ENCODE assay signal across 15 cellular contexts in the genomic region with DNA sequence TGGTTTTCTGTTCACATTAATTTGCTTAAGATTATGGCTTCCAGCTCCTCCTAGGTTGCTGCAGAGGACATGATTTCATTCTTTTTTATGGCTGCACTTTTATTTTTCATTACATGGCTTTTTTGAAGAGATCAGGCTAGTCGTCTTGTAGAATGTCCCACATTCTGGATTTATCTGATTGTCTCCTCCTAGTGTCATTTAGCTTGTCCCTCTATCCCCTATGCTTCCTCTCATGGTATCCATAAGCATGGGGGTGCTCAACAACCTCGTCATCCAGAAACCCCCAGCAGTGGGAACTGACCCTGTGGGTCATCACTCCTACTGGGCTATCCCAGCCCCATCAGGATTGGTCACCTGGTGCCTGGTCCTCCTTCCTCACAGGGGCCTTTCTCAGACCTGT. TPM values are rescaled to one million over a fixed set of nuclear protein-coding genes. Genes with fewer than 3 reads are reported as not detected.
DNase-seq lines count a peak whose midpoint lies in the region; ATAC-seq, FAIRE-seq and TF ChIP-seq lines count a peak whose summit lies in the region.
"Had no signal": no experiment of that assay in that cellular context is flagged by ENCODE, and none has a peak within 500 bp of the region (broad histone marks: within the 10 kb centered on the region; RNA-seq: fewer than 3 reads in every experiment).

No MANE protein-coding gene starts in this region.

- peaks cover 5% of the 10 kb centered on the region for H3F3A ChIP-seq in smooth muscle cell (ENCODE audit: low read depth)

- H3K9ac ChIP-seq in HepG2 (ENCODE audit: insufficient read depth, low read depth, low read length) (no peak overlapping the region), smooth muscle cell (ENCODE audit: low read depth) (no peak overlapping the region)

- intact Hi-C loops in HepG2 (cut with micrococcal nuclease; ENCODE audit: unreplicated experiment) (no loop called here), right lobe of liver (cut with DNase I) (no loop called here)

- 13% methylated on average over 2 of the region's 2 CpGs for WGBS in HepG2 (ENCODE audit: low lambda C conversion rate)
- WGBS in right lobe of liver (ENCODE audit: insufficient coverage, low coverage, low lambda C conversion rate, missing lambda C conversion rate) = 85% methylated on average over 2 of the region's 2 CpGs
- WGBS in smooth muscle cell (ENCODE audit: low lambda C conversion rate) = 88% methylated on average over 2 of the region's 2 CpGs

- no TSS peak for BruUV-seq in HepG2 (replicated peaks; lab: Mats Ljungman, UMichigan)

- H3K4me1 Mint-ChIP-seq in mesothelial cell of epicardium = peaks cover 70% of the 10 kb centered on the region

- H4K20me1 ChIP-seq in HepG2 (ENCODE audit: insufficient read depth, low read length) (no peaks in the 10 kb centered on the region), smooth muscle cell (ENCODE audit: low read depth) (no peaks in the 10 kb centered on the region)

- H3K36me3 ChIP-seq in HepG2 (replicated peaks in 1 of 2; ENCODE audit: control insufficient read depth in 1 of 2, insufficient read depth in 2 of 2, low read length in 2 of 2) (no peaks in the 10 kb centered on the region), right lobe of liver (no peaks in the 10 kb centered on the region), smooth muscle cell (ENCODE audit: low read depth) (no peaks in the 10 kb centered on the region)
- H3K36me3 ChIP-seq: BE2C had no signal

- H3K27ac ChIP-seq in HepG2 (ENCODE audit: extremely low read length, insufficient read depth, low read length) = no peak overlapping the region
- H3K27ac ChIP-seq in right lobe of liver = no peak overlapping the region
- peak overlapping the region; percentile 62 for H3K27ac ChIP-seq in smooth muscle cell (ENCODE audit: low read depth)
- H3K27ac ChIP-seq: A549, C4-2B had no signal

- no peaks in the 10 kb centered on the region for H3K27me3 ChIP-seq in HepG2 (ENCODE audit: control insufficient read depth in 1 of 2, insufficient read depth in 2 of 2, low read length in 2 of 2)
- no peaks in the 10 kb centered on the region for H3K27me3 ChIP-seq in right lobe of liver
- H3K27me3 ChIP-seq in smooth muscle cell (ENCODE audit: low read depth) = no peaks in the 10 kb centered on the region
- H3K27me3 ChIP-seq: BE2C had no signal

- ATAC-seq in HepG2 (no peak), right lobe of liver (no peak)
- ATAC-seq: A549 had no signal

- no peak overlapping the region for H3K4me3 Mint-ChIP-seq in mesothelial cell of epicardium
- H3K4me3 Mint-ChIP-seq: CD4-positive, alpha-beta memory T cell had no signal

- DNase-seq in HepG2 (ENCODE audit: low spot score) (no peak), right lobe of liver (no peak), mesothelial cell of epicardium (ENCODE audit: low spot score in 2 of 2, unreplicated experiment in 2 of 2) (no peak), smooth muscle cell (lab: John Stamatoyannopoulos, UW; ENCODE audit: unreplicated experiment) (no peak), H54 (ENCODE audit: insufficient read length, low spot score) (no peak), occipital lobe (lab: John Stamatoyannopoulos, UW) (no peak)
- DNase-seq: BE2C; CD4-positive, alpha-beta memory T cell; DMS153; DMS79 treated with DMSO at 0.1 percent for 48 hours had no signal

- no peak for TF ChIP-seq RAD21 in HepG2 (CRISPR knock-in tag; IDR thresholded peaks at IDR 0.05)

- in situ Hi-C loops in HepG2 (cut with HindIII; ENCODE audit: extremely low pct_ligation_motif_present, low pct_unique_long_range_greater_than_20kb) = loop anchor here (5.0 to 25.0 kb wide), 2 partner anchors 258 to 958 kb away; no protein-coding TSS in a partner anchor

- TF ChIP-seq CTCF in HepG2 (CRISPR knock-in tag; IDR thresholded peaks at IDR 0.05) (no peak), right lobe of liver (IDR thresholded peaks at IDR 0.05) (no peak), mesothelial cell of epicardium (IDR thresholded peaks at IDR 0.05; ENCODE audit: unreplicated experiment) (no peak), smooth muscle cell (IDR thresholded peaks at IDR 0.05; ENCODE audit: borderline replicate concordance, insufficient read depth, poor library complexity, severe bottlenecking) (no peak)

- H3K27ac Mint-ChIP-seq in mesothelial cell of epicardium = peak overlapping the region; percentile 83

- no peak for FAIRE-seq in HepG2 (lab: Jason Lieb, UNC)
- no peak for FAIRE-seq in H54 (lab: Jason Lieb, UNC)
- FAIRE-seq: A549, G401.6, GM12891, H1 had no signal

- TF ChIP-seq EP300 in HepG2 (IDR thresholded peaks at IDR 0.05; ENCODE audit: low read depth in 2 of 2, low read length in 2 of 2) (no peak), HepG2 (CRISPR knock-in tag; IDR thresholded peaks at IDR 0.05; ENCODE audit: borderline replicate concordance) (no peak)

- peaks cover 16% of the 10 kb centered on the region for H3K9me3 Mint-ChIP-seq in mesothelial cell of epicardium
- H3K9me3 Mint-ChIP-seq: CD4-positive, alpha-beta memory T cell had no signal

- CTCF ChIA-PET in HepG2 (lab: Yijun Ruan, JAX; ENCODE audit: low intra/inter-chr PET ratio, low total read pairs) = no interaction called here

- no peak overlapping the region for H2AFZ ChIP-seq in HepG2 (ENCODE audit: low read length)
- H2AFZ ChIP-seq in smooth muscle cell (ENCODE audit: low read depth) = no peak overlapping the region

- H3K4me3 ChIP-seq in HepG2 (replicated peaks in 1 of 3; ENCODE audit: insufficient read depth in 1 of 3, low read depth in 2 of 3, low read length in 3 of 3) (no peak overlapping the region), right lobe of liver (no peak overlapping the region), smooth muscle cell (no peak overlapping the region)
- H3K4me3 ChIP-seq: A549 had no signal

- peaks cover 5% of the 10 kb centered on the region; the same call in 1 of the 2 replicates for H3K9me3 ChIP-seq in HepG2 (ENCODE audit: low read length)
- H3K9me3 ChIP-seq in right lobe of liver = no peaks in the 10 kb centered on the region
- no peaks in the 10 kb centered on the region for H3K9me3 ChIP-seq in smooth muscle cell (replicated peaks; ENCODE audit: low read depth)
- H3K9me3 ChIP-seq: A549, BE2C had no signal

- peaks cover 8% of the 10 kb centered on the region for H3K36me3 Mint-ChIP-seq in mesothelial cell of epicardium
- H3K36me3 Mint-ChIP-seq: CD4-positive, alpha-beta memory T cell had no signal

- no peak for TF ChIP-seq POLR2A in HepG2 (IDR thresholded peaks at IDR 0.05; ENCODE audit: insufficient read depth in 1 of 2, low read depth in 2 of 2, low read length in 2 of 2)
- TF ChIP-seq POLR2A in right lobe of liver (IDR thresholded peaks at IDR 0.05) = no peak
- no peak for TF ChIP-seq POLR2A in H54 (IDR thresholded peaks at IDR 0.05; ENCODE audit: low read depth, low read length)

- POLR2A ChIA-PET in HepG2 (lab: Yijun Ruan, JAX) = no interaction called here

- H3K4me2 ChIP-seq in HepG2 (ENCODE audit: low read depth, low read length) = no peak overlapping the region
- no peak overlapping the region for H3K4me2 ChIP-seq in smooth muscle cell
- H3K4me2 ChIP-seq: A549 had no signal

- H3K4me1 ChIP-seq in HepG2 (ENCODE audit: insufficient read depth, low read length) (peaks cover 53% of the 10 kb centered on the region), right lobe of liver (peaks cover 0 to 15% (median 7%) of the 10 kb centered on the region in 4 donors), smooth muscle cell (ENCODE audit: low read depth) (peaks cover 3% of the 10 kb centered on the region)
- H3K4me1 ChIP-seq: BE2C had no signal

- no peaks in the 10 kb centered on the region for H3K27me3 Mint-ChIP-seq in mesothelial cell of epicardium (ENCODE audit: low read depth)
- H3K27me3 Mint-ChIP-seq: CD4-positive, alpha-beta memory T cell had no signal

- no peaks in the 10 kb centered on the region for H3K79me2 ChIP-seq in HepG2 (ENCODE audit: insufficient read depth, low read length)
- no peaks in the 10 kb centered on the region for H3K79me2 ChIP-seq in smooth muscle cell (ENCODE audit: low read depth)

TF ChIP-seq in HepG2, 621 proteins besides CTCF, POLR2A, EP300 and RAD21:
- TF ChIP-seq ZNF484 (CRISPR knock-in tag; IDR thresholded peaks at IDR 0.05; ENCODE audit: borderline replicate concordance, low read depth) (peak; percentile 97; the same call in 1 of the 2 replicates), ZNF343 (CRISPR knock-in tag; IDR thresholded peaks at IDR 0.05) (no peak)

RNA-seq across cellular contexts. Expression of a gene that starts 49.6 kb away (rescaled TPM):
- total RNA-seq in HepG2 (2016; rRNA removed; fragmentation: Illumina TruSeq; extraction: Trizol) = 6.7 and 11.8 TPM in 2 replicates
- total RNA-seq in HepG2 (2016; cell fraction: cytosol; rRNA removed; fragmentation: Illumina TruSeq; extraction: Trizol; ENCODE audit: low read depth) = 1.4 and 1.5 TPM in 2 replicates
- total RNA-seq in HepG2 (2016; cell fraction: insoluble cytoplasmic fraction; rRNA removed; fragmentation: Illumina TruSeq; extraction: Trizol) = 6.7 and 10.6 TPM in 2 replicates
- 7.8 and 8.3 TPM in 2 replicates for total RNA-seq in HepG2 (2016; cell fraction: membrane; rRNA removed; fragmentation: Illumina TruSeq; extraction: Trizol)
- total RNA-seq in HepG2 (2016; cell fraction: nucleus; rRNA removed; fragmentation: Illumina TruSeq; extraction: Trizol) = 14.3 and 14.5 TPM in 2 replicates
- 22.6 and 23.5 TPM in 2 replicates for polyA plus RNA-seq in HepG2 (2011; rRNA removed)
- polyA plus RNA-seq in HepG2 (2011; cell fraction: cytosol; rRNA removed) = 18.0 and 25.0 TPM in 2 replicates
- 19.6 and 25.0 TPM in 2 replicates for polyA plus RNA-seq in HepG2 (2011; cell fraction: nucleus; rRNA removed)
- 42.6 and 46.2 TPM in 2 replicates for polyA plus RNA-seq in HepG2 (2012)
- polyA plus RNA-seq in HepG2 (2016; cell fraction: cytosol; fragmentation: Illumina TruSeq; extraction: Trizol; ENCODE audit: low read depth) = 1.8 and 2.6 TPM in 2 replicates
- polyA plus RNA-seq in HepG2 (2016; cell fraction: insoluble cytoplasmic fraction; fragmentation: Illumina TruSeq; extraction: Trizol; ENCODE audit: low read depth) = 15.8 and 17.6 TPM in 2 replicates
- polyA plus RNA-seq in HepG2 (2016; cell fraction: membrane; fragmentation: Illumina TruSeq; extraction: Trizol; ENCODE audit: low read depth) = 6.6 and 6.8 TPM in 2 replicates
- 25.6 and 26.8 TPM in 2 replicates for polyA plus RNA-seq in HepG2 (2016; cell fraction: nucleus; fragmentation: Illumina TruSeq; extraction: Trizol; ENCODE audit: insufficient read depth, low read depth)
- polyA minus RNA-seq in HepG2 (2011; rRNA and poly(A)+ RNA removed; ENCODE audit: low replicate concordance) = 7.6 and 39.9 TPM in 2 replicates
- 37.8 and 40.2 TPM in 2 replicates for polyA minus RNA-seq in HepG2 (2011; cell fraction: cytosol; rRNA and poly(A)+ RNA removed)
- polyA minus RNA-seq in HepG2 (2011; cell fraction: nucleus; rRNA and poly(A)+ RNA removed) = 37.5 and 39.7 TPM in 2 replicates
- total RNA-seq in right lobe of liver = 10 to 100 TPM in 2 of 6 experiments, 1 to 10 TPM in 4; 3.7 to 14.4 (median 8.4) TPM
- total RNA-seq in mesothelial cell of epicardium = 39.1 to 42.2 TPM (median 41.5 TPM) in 3 replicates
- total RNA-seq in smooth muscle cell = 23.2 and 23.8 TPM in 2 replicates
- 14.2 TPM in 2 replicates for polyA plus RNA-seq in smooth muscle cell
- total RNA-seq in occipital lobe = 8.7 TPM
